In genomic region chr21:29182674-29183073, GRCh38 we compare ENCODE assay signal across 10 cellular contexts. TPM values are rescaled to one million over a fixed set of nuclear protein-coding genes. Genes with fewer than 3 reads are reported as not detected.
DNase-seq lines count a peak whose midpoint lies in the region; ATAC-seq, FAIRE-seq and TF ChIP-seq lines count a peak whose summit lies in the region.
"Had no signal": no experiment of that assay in that cellular context is flagged by ENCODE, and none has a peak within 500 bp of the region (broad histone marks: within the 10 kb centered on the region; RNA-seq: fewer than 3 reads in every experiment).

No MANE protein-coding gene starts in this region.

- peak in 1 of 2 experiments; percentile 26; a peak in 2 of 6 replicates for ATAC-seq in A549
- no peak for ATAC-seq in HG03469 (IDR thresholded peaks at IDR 0.05; ENCODE audit: unreplicated experiment)
- ATAC-seq in GM21526 (IDR thresholded peaks at IDR 0.05; ENCODE audit: low FRiP score, unreplicated experiment) = no peak
- ATAC-seq: natural killer cell had no signal

- H3K27me3 ChIP-seq in colonic mucosa = no peaks in the 10 kb centered on the region

- intact Hi-C loops in colonic mucosa (cut with DNase I) = no loop called here

- no peak for TF ChIP-seq POLR2A in A549 (IDR thresholded peaks at IDR 0.05; ENCODE audit: low read length)

- H3K27ac ChIP-seq in A549 (peak overlapping the region; percentile 67 to 89), colonic mucosa (peak overlapping the region; percentile 71)

- CTCF ChIA-PET in A549 (lab: Yijun Ruan, JAX) = interaction anchor here (1.4 kb wide), 1 partner anchor 165 kb away, joined by 3 read pairs; no protein-coding TSS in a partner anchor

- no peaks in the 10 kb centered on the region for H3K9me3 Mint-ChIP-seq in osteocyte (ENCODE audit: unreplicated experiment)
- H3K9me3 Mint-ChIP-seq: natural killer cell had no signal

- H3K4me1 ChIP-seq in A549 = peaks cover 41% of the 10 kb centered on the region
- peaks cover 3% of the 10 kb centered on the region for H3K4me1 ChIP-seq in colonic mucosa

- no peak for TF ChIP-seq EP300 in A549 (IDR thresholded peaks at IDR 0.05)

- H3K27me3 Mint-ChIP-seq in osteocyte (ENCODE audit: unreplicated experiment) = no peaks in the 10 kb centered on the region

- peak in 1 of 2 experiments; percentile 29 for DNase-seq in A549 (ENCODE audit: low read depth in 1 of 2, low spot score in 1 of 2)
- DNase-seq in HT-29 (ENCODE audit: low spot score) = peak; percentile 37
- DNase-seq in colonic mucosa = no peak
- no peak for DNase-seq in osteocyte (ENCODE audit: extremely low spot score, unreplicated experiment)
- DNase-seq in GDM1 (lab: John Stamatoyannopoulos, UW) = no peak
- DNase-seq in AG20443 (ENCODE audit: low spot score) = no peak
- DNase-seq: activated CD4-positive, alpha-beta T cell treated with anti-CD3 and anti-CD28 coated beads, Interleukin-2, amount 50 U/mL, for 1 hour; natural killer cell had no signal

- H3K36me3 ChIP-seq in colonic mucosa = no peaks in the 10 kb centered on the region

- POLR2A ChIA-PET in A549 (lab: Yijun Ruan, JAX) = no interaction called here

- H3K4me3 ChIP-seq in A549 (peak overlapping the region; percentile 34; the same call in 2 of the 3 replicates), colonic mucosa (no peak overlapping the region)

- H3K27ac Mint-ChIP-seq in osteocyte (ENCODE audit: unreplicated experiment) = peak overlapping the region; percentile 97
- H3K27ac Mint-ChIP-seq: natural killer cell had no signal

- H3K4me1 Mint-ChIP-seq in osteocyte (ENCODE audit: unreplicated experiment) = peaks cover 50% of the 10 kb centered on the region
- H3K4me1 Mint-ChIP-seq: natural killer cell had no signal

- no peak for FAIRE-seq in A549 (lab: Jason Lieb, UNC)

- H3K9ac ChIP-seq in colonic mucosa (ENCODE audit: low read depth in 2 of 2, low read length in 2 of 2) = no peak overlapping the region

- no peaks in the 10 kb centered on the region for H3K36me3 Mint-ChIP-seq in osteocyte (ENCODE audit: unreplicated experiment)
- H3K36me3 Mint-ChIP-seq: natural killer cell had no signal

- WGBS in A549 (ENCODE audit: missing lambda C conversion rate) = 1% methylated on average over 4 of the region's 4 CpGs

- peak overlapping the region; percentile 64 for H3K4me3 Mint-ChIP-seq in osteocyte (ENCODE audit: unreplicated experiment)
- H3K4me3 Mint-ChIP-seq: natural killer cell had no signal

- no peak for TF ChIP-seq RAD21 in A549 (conservative IDR thresholded peaks at IDR 0.05 in 1 of 2, IDR thresholded peaks at IDR 0.05 in 1 of 2)

- no peak for TF ChIP-seq CTCF in A549 (IDR thresholded peaks at IDR 0.05)
- no peak for TF ChIP-seq CTCF in colonic mucosa (IDR thresholded peaks at IDR 0.05)
- TF ChIP-seq CTCF in osteocyte (IDR thresholded peaks at IDR 0.05) = no peak

- H3K9me3 ChIP-seq in A549 (no peaks in the 10 kb centered on the region), colonic mucosa (no peaks in the 10 kb centered on the region)

- peak overlapping the region; percentile 81 for H3K4me2 ChIP-seq in A549

TF ChIP-seq in A549, 52 proteins besides CTCF, POLR2A, EP300 and RAD21:
- TF ChIP-seq, protein P1, sequence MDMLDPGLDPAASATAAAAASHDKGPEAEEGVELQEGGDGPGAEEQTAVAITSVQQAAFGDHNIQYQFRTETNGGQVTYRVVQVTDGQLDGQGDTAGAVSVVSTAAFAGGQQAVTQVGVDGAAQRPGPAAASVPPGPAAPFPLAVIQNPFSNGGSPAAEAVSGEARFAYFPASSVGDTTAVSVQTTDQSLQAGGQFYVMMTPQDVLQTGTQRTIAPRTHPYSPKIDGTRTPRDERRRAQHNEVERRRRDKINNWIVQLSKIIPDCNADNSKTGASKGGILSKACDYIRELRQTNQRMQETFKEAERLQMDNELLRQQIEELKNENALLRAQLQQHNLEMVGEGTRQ (IDR thresholded peaks at IDR 0.05) = no peak
- TF ChIP-seq SMC3 (IDR thresholded peaks at IDR 0.05) (no peak), CBX8 (IDR thresholded peaks at IDR 0.05) (no peak), BCL3 (IDR thresholded peaks at IDR 0.05) (no peak), KDM1A (IDR thresholded peaks at IDR 0.05; ENCODE audit: low read depth) (no peak), HES2 (IDR thresholded peaks at IDR 0.05) (no peak), CEBPB (IDR thresholded peaks at IDR 0.05) (no peak), ZNF302 (CRISPR knock-in tag; IDR thresholded peaks at IDR 0.05) (no peak), E2F6 (IDR thresholded peaks at IDR 0.05; ENCODE audit: borderline replicate concordance, low read depth) (no peak), CBX2 (IDR thresholded peaks at IDR 0.05; ENCODE audit: borderline replicate concordance, low read depth) (no peak), CHD4 (IDR thresholded peaks at IDR 0.05; ENCODE audit: borderline replicate concordance) (no peak), EHMT2 (IDR thresholded peaks at IDR 0.05; ENCODE audit: low read depth) (no peak), POLR2AphosphoS2 (conservative IDR thresholded peaks at IDR 0.05; ENCODE audit: low read length) (no peak), PBX3 (IDR thresholded peaks at IDR 0.05) (no peak), PHF8 (IDR thresholded peaks at IDR 0.05; ENCODE audit: borderline replicate concordance, low read depth) (no peak), RFX5 (IDR thresholded peaks at IDR 0.05) (no peak), FOSL2 (IDR thresholded peaks at IDR 0.05) (no peak), FOSL2 (CRISPR knock-in tag; IDR thresholded peaks at IDR 0.05) (no peak)
- TF ChIP-seq, protein P2, sequence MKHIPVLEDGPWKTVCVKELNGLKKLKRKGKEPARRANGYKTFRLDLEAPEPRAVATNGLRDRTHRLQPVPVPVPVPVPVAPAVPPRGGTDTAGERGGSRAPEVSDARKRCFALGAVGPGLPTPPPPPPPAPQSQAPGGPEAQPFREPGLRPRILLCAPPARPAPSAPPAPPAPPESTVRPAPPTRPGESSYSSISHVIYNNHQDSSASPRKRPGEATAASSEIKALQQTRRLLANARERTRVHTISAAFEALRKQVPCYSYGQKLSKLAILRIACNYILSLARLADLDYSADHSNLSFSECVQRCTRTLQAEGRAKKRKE (CRISPR knock-in tag; IDR thresholded peaks at IDR 0.05; ENCODE audit: low read depth) = no peak
- TF ChIP-seq, protein P3, sequence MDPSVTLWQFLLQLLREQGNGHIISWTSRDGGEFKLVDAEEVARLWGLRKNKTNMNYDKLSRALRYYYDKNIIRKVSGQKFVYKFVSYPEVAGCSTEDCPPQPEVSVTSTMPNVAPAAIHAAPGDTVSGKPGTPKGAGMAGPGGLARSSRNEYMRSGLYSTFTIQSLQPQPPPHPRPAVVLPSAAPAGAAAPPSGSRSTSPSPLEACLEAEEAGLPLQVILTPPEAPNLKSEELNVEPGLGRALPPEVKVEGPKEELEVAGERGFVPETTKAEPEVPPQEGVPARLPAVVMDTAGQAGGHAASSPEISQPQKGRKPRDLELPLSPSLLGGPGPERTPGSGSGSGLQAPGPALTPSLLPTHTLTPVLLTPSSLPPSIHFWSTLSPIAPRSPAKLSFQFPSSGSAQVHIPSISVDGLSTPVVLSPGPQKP (IDR thresholded peaks at IDR 0.05; ENCODE audit: low read depth, low read length) = no peak

RNA-seq across cellular contexts. Expression of gene MAP3K7CL, which starts 52.2 kb away (rescaled TPM):
- polyA plus RNA-seq in A549 (2011; rRNA removed) (4.7 and 5.7 TPM in 2 replicates), A549 (2017; fragmentation: RNase III; extraction: RNeasy Plus Mini Kit Qiagen cat#74134 plus additional on column Dnase treatment) (2.5 to 3.6 TPM (median 2.9 TPM) in 3 replicates)
- 1.6 and 2.0 TPM in 2 replicates for polyA plus RNA-seq in A549 (2012; cell fraction: cytosol; rRNA removed)
- 2.2 and 2.6 TPM in 2 replicates for polyA plus RNA-seq in A549 (2012; cell fraction: nucleus; rRNA removed)
- 3.9 and 6.0 TPM in 2 replicates for polyA minus RNA-seq in A549 (2011; rRNA and poly(A)+ RNA removed)
- 1.9 and 3.0 TPM in 2 replicates for total RNA-seq in HT-29 (2014; rRNA removed; shearing (Covaris generic))
- total RNA-seq in colonic mucosa (1 to 10 TPM; 1.9 to 3.4 TPM), osteocyte (1.8 and 2.4 TPM in 2 replicates)
